Comparison of ENCODE assay signal across 26 cellular contexts in genomic region chrX:1511829-1512228, GRCh38. TPM values are rescaled to one million over a fixed set of nuclear protein-coding genes. Genes with fewer than 3 reads are reported as not detected.
DNase-seq lines count a peak whose midpoint lies in the region; ATAC-seq and TF ChIP-seq lines count a peak whose summit lies in the region.
"Had no signal": no experiment of that assay in that cellular context is flagged by ENCODE, and none has a peak within 500 bp of the region (broad histone marks: within the 10 kb centered on the region; RNA-seq: fewer than 3 reads in every experiment).

No MANE protein-coding gene starts in this region.

- WGBS in esophagus squamous epithelium, 2 donors = 76 to 82% methylated on average over 4 of the region's 5 CpGs

- H3K27me3 ChIP-seq in CD4-positive, alpha-beta T cell (ENCODE audit: control insufficient read depth, insufficient read depth, low read length) = no peaks in the 10 kb centered on the region
- no peaks in the 10 kb centered on the region for H3K27me3 ChIP-seq in esophagus squamous epithelium
- H3K27me3 ChIP-seq: right lobe of liver, thyroid gland had no signal

- DNase-seq in activated CD4-positive, CD25-positive, alpha-beta regulatory T cell treated with anti-CD3 and anti-CD28 coated beads, Interleukin-2, amount 50 U/mL, for 72 hours = peak; percentile 18
- DNase-seq in activated CD4-positive, CD25-positive, alpha-beta regulatory T cell (lab: John Stamatoyannopoulos, UW) = no peak
- DNase-seq in CD4-positive, alpha-beta T cell = no peak
- DNase-seq in activated T-helper 1 cell treated with anti-CD3 and anti-CD28 coated beads, Interleukin-12 subunit alpha, Interleukin-12 subunit beta, Interleukin-2, Interleukin-4 antibody, amounts not matched to agents 30 ng/mL and 10 ng/mL and 1 ng/mL, durations not matched to agents 14 hours and 24 hours and 36 hours (ENCODE audit: low spot score) = no peak
- peak in 1 of 10 donors; percentile 16 for DNase-seq in naive thymus-derived CD8-positive, alpha-beta T cell
- DNase-seq in activated gamma-delta T cell treated with Interleukin-2 at 50 U/mL for 16 hours (no peak), HT-29 (ENCODE audit: low spot score) (no peak), esophagus squamous epithelium (lab: John Stamatoyannopoulos, UW) (no peak)
- DNase-seq: 8988T; activated CD8-positive, alpha-beta memory T cell treated with anti-CD3 and anti-CD28 coated beads, Interleukin-2, amount 50 U/mL, for 4 hours; activated gamma-delta T cell; left ventricle myocardium inferior; MM.1S; NCI-H1417 treated with DMSO at 0.1 percent for 48 hours; NCI-H2107; NCI-H446 treated with DMSO at 0.1 percent for 48 hours; posterior cingulate gyrus; Right ventricle myocardium superior; stimulated activated CD4-positive, alpha-beta T cell treated with anti-CD3 and anti-CD28 coated beads, Interleukin-4, amount 100 ng/mL, for 4 hours; thyroid gland had no signal

- H3K27ac ChIP-seq in CD4-positive, alpha-beta T cell (ENCODE audit: low read depth, low read length) = no peak overlapping the region
- no peak overlapping the region for H3K27ac ChIP-seq in esophagus squamous epithelium
- H3K27ac ChIP-seq: left ventricle myocardium inferior, right lobe of liver, thyroid gland had no signal

- H3K9me3 ChIP-seq in CD4-positive, alpha-beta T cell (ENCODE audit: control insufficient read depth, low read length) = peaks cover 7% of the 10 kb centered on the region
- no peaks in the 10 kb centered on the region for H3K9me3 ChIP-seq in esophagus squamous epithelium
- H3K9me3 ChIP-seq: right lobe of liver, thyroid gland had no signal

- no peak for TF ChIP-seq POLR2A in esophagus squamous epithelium (IDR thresholded peaks at IDR 0.05)

- no peaks in the 10 kb centered on the region for H3K36me3 ChIP-seq in esophagus squamous epithelium
- H3K36me3 ChIP-seq: left ventricle myocardium inferior, right lobe of liver, thyroid gland had no signal

- no peak for TF ChIP-seq CTCF in CD4-positive, alpha-beta T cell (IDR thresholded peaks at IDR 0.05)
- TF ChIP-seq CTCF in esophagus squamous epithelium (IDR thresholded peaks at IDR 0.05) = no peak

- no peak overlapping the region for H3K4me3 Mint-ChIP-seq in CD4-positive, alpha-beta T cell
- H3K4me3 Mint-ChIP-seq in activated T-helper 1 cell treated with anti-CD3 and anti-CD28 coated beads, Interleukin-12 subunit alpha, Interleukin-12 subunit beta, Interleukin-2, Interleukin-4 antibody, amounts not matched to agents 30 ng/mL and 10 ng/mL and 1 ng/mL, durations not matched to agents 14 hours and 24 hours and 36 hours = no peak overlapping the region
- no peak overlapping the region for H3K4me3 Mint-ChIP-seq in naive thymus-derived CD8-positive, alpha-beta T cell
- H3K4me3 Mint-ChIP-seq: nephron; stimulated activated naive CD8-positive, alpha-beta T cell treated with anti-CD3 and anti-CD28 coated beads, Interleukin-15, Interleukin-2, amounts not matched to agents 100 ng/mL and 50 ng/mL, for 24 hours had no signal

- no peak overlapping the region for H3K4me3 ChIP-seq in esophagus squamous epithelium
- H3K4me3 ChIP-seq: K562, left ventricle myocardium inferior, right lobe of liver, thyroid gland had no signal

- H3K4me1 ChIP-seq in esophagus squamous epithelium = no peaks in the 10 kb centered on the region
- H3K4me1 ChIP-seq: left ventricle myocardium inferior, right lobe of liver, thyroid gland had no signal

- intact Hi-C loops in CD4-positive, alpha-beta T cell (cut with DNase I, micrococcal nuclease) = no loop called here
- intact Hi-C loops in activated T-helper 1 cell treated with anti-CD3 and anti-CD28 coated beads, Interleukin-12 subunit alpha, Interleukin-12 subunit beta, Interleukin-2, Interleukin-4 antibody, amounts not matched to agents 30 ng/mL and 10 ng/mL and 1 ng/mL, durations not matched to agents 14 hours and 24 hours and 36 hours (cut with micrococcal nuclease) = no loop called here
- intact Hi-C loops in esophagus squamous epithelium (cut with DNase I) = no loop called here

- H3K27ac Mint-ChIP-seq in CD4-positive, alpha-beta T cell = peak overlapping the region; percentile 70
- H3K27ac Mint-ChIP-seq in activated T-helper 1 cell treated with anti-CD3 and anti-CD28 coated beads, Interleukin-12 subunit alpha, Interleukin-12 subunit beta, Interleukin-2, Interleukin-4 antibody, amounts not matched to agents 30 ng/mL and 10 ng/mL and 1 ng/mL, durations not matched to agents 14 hours and 24 hours and 36 hours = peak overlapping the region; percentile 28
- peak overlapping the region in 7 of 10 donors; percentile 47 to 92 (median 78) for H3K27ac Mint-ChIP-seq in naive thymus-derived CD8-positive, alpha-beta T cell
- H3K27ac Mint-ChIP-seq: nephron had no signal

- ATAC-seq in CD4-positive, alpha-beta T cell (ENCODE audit: poor library complexity) = no peak
- no peak for ATAC-seq in naive thymus-derived CD8-positive, alpha-beta T cell
- ATAC-seq: K562, right lobe of liver had no signal

- peaks cover 53% of the 10 kb centered on the region for H3K36me3 Mint-ChIP-seq in CD4-positive, alpha-beta T cell (ENCODE audit: low read depth)
- peaks cover 37% of the 10 kb centered on the region for H3K36me3 Mint-ChIP-seq in activated T-helper 1 cell treated with anti-CD3 and anti-CD28 coated beads, Interleukin-12 subunit alpha, Interleukin-12 subunit beta, Interleukin-2, Interleukin-4 antibody, amounts not matched to agents 30 ng/mL and 10 ng/mL and 1 ng/mL, durations not matched to agents 14 hours and 24 hours and 36 hours (ENCODE audit: low read depth)
- H3K36me3 Mint-ChIP-seq in naive thymus-derived CD8-positive, alpha-beta T cell = peaks cover 18 to 50% (median 30%) of the 10 kb centered on the region in 3 donors

- CTCF ChIA-PET in CD4-positive, alpha-beta T cell (lab: Charles Lee) = no interaction called here

- H3K27me3 Mint-ChIP-seq in CD4-positive, alpha-beta T cell = no peaks in the 10 kb centered on the region
- H3K27me3 Mint-ChIP-seq in activated T-helper 1 cell treated with anti-CD3 and anti-CD28 coated beads, Interleukin-12 subunit alpha, Interleukin-12 subunit beta, Interleukin-2, Interleukin-4 antibody, amounts not matched to agents 30 ng/mL and 10 ng/mL and 1 ng/mL, durations not matched to agents 14 hours and 24 hours and 36 hours (ENCODE audit: insufficient read depth) = no peaks in the 10 kb centered on the region
- no peaks in the 10 kb centered on the region for H3K27me3 Mint-ChIP-seq in naive thymus-derived CD8-positive, alpha-beta T cell
- H3K27me3 Mint-ChIP-seq: stimulated activated naive CD8-positive, alpha-beta T cell treated with anti-CD3 and anti-CD28 coated beads, Interleukin-15, Interleukin-2, amounts not matched to agents 100 ng/mL and 50 ng/mL, for 24 hours had no signal

- H3K4me1 Mint-ChIP-seq in CD4-positive, alpha-beta T cell (ENCODE audit: low read depth) = peaks cover 16% of the 10 kb centered on the region
- peaks cover 5% of the 10 kb centered on the region for H3K4me1 Mint-ChIP-seq in activated T-helper 1 cell treated with anti-CD3 and anti-CD28 coated beads, Interleukin-12 subunit alpha, Interleukin-12 subunit beta, Interleukin-2, Interleukin-4 antibody, amounts not matched to agents 30 ng/mL and 10 ng/mL and 1 ng/mL, durations not matched to agents 14 hours and 24 hours and 36 hours (ENCODE audit: low read depth)
- H3K4me1 Mint-ChIP-seq in naive thymus-derived CD8-positive, alpha-beta T cell = peaks cover 16 to 31% (median 19%) of the 10 kb centered on the region in 4 donors
- H3K4me1 Mint-ChIP-seq: nephron had no signal

- peaks cover 4% of the 10 kb centered on the region for H3K9me3 Mint-ChIP-seq in CD4-positive, alpha-beta T cell
- H3K9me3 Mint-ChIP-seq in activated T-helper 1 cell treated with anti-CD3 and anti-CD28 coated beads, Interleukin-12 subunit alpha, Interleukin-12 subunit beta, Interleukin-2, Interleukin-4 antibody, amounts not matched to agents 30 ng/mL and 10 ng/mL and 1 ng/mL, durations not matched to agents 14 hours and 24 hours and 36 hours = peaks cover 10% of the 10 kb centered on the region
- peaks cover 0 to 13% (median 4%) of the 10 kb centered on the region in 9 donors for H3K9me3 Mint-ChIP-seq in naive thymus-derived CD8-positive, alpha-beta T cell

- POLR2A ChIA-PET in CD4-positive, alpha-beta T cell (lab: Charles Lee) = no interaction called here
- POLR2A ChIA-PET in naive thymus-derived CD8-positive, alpha-beta T cell (lab: Charles Lee) = no interaction called here

RNA-seq across cellular contexts. Expression of gene P2RY8, which starts 25.2 kb away (rescaled TPM):
- 100 to 1,000 TPM; 139 TPM for total RNA-seq in CD4-positive, alpha-beta T cell
- total RNA-seq in activated T-helper 1 cell treated with anti-CD3 and anti-CD28 coated beads, Interleukin-12 subunit alpha, Interleukin-12 subunit beta, Interleukin-2, Interleukin-4 antibody, amounts not matched to agents 30 ng/mL and 10 ng/mL and 1 ng/mL, durations not matched to agents 14 hours and 24 hours and 36 hours = 20.4 and 21.8 TPM in 2 replicates
- total RNA-seq in naive thymus-derived CD8-positive, alpha-beta T cell = 100 to 1,000 TPM; 131 to 132 TPM
- 100 to 1,000 TPM; 163 to 190 (median 169) TPM for polyA plus RNA-seq in naive thymus-derived CD8-positive, alpha-beta T cell
- not detected in 2 replicates for total RNA-seq in HT-29 (2014; rRNA removed; shearing (Covaris generic))
- 1 to 10 TPM in 1 of 4 donors, under 1 TPM in 3; 0.34 to 1.3 (median 0.64) TPM for total RNA-seq in esophagus squamous epithelium
- total RNA-seq: bronchial epithelial cell, fibroblast of lung had no signal
- polyA plus RNA-seq: fibroblast of lung had no signal

RNA-seq across cellular contexts. Expression of gene ASMTL, which starts 59.1 kb away (rescaled TPM):
- 10 to 100 TPM; 34.6 to 39.3 TPM for total RNA-seq in CD4-positive, alpha-beta T cell
- total RNA-seq in activated T-helper 1 cell treated with anti-CD3 and anti-CD28 coated beads, Interleukin-12 subunit alpha, Interleukin-12 subunit beta, Interleukin-2, Interleukin-4 antibody, amounts not matched to agents 30 ng/mL and 10 ng/mL and 1 ng/mL, durations not matched to agents 14 hours and 24 hours and 36 hours = 45.4 and 48.0 TPM in 2 replicates
- total RNA-seq in naive thymus-derived CD8-positive, alpha-beta T cell = 10 to 100 TPM; 24.9 to 27.2 TPM
- polyA plus RNA-seq in naive thymus-derived CD8-positive, alpha-beta T cell = 10 to 100 TPM; 37.8 to 43.6 (median 42.3) TPM
- 11.6 and 15.2 TPM in 2 replicates for total RNA-seq in HT-29 (2014; rRNA removed; shearing (Covaris generic))
- total RNA-seq in esophagus squamous epithelium = 10 to 100 TPM in 2 of 4 donors, 1 to 10 TPM in 2; 4.4 to 21.4 (median 11.1) TPM

Comparison
In these comparisons a context has a peak if more than half of its experiments do, and no peak if none do; other contexts are left out.
1. H3K27ac Mint-ChIP-seq: peak in every context shown above with its lines; median percentile 78 in naive thymus-derived CD8-positive, alpha-beta T cell; 70 in CD4-positive, alpha-beta T cell; 28 in activated T-helper 1 cell treated with anti-CD3 and anti-CD28 coated beads, Interleukin-12 subunit alpha, Interleukin-12 subunit beta, Interleukin-2, Interleukin-4 antibody, amounts not matched to agents 30 ng/mL and 10 ng/mL and 1 ng/mL, durations not matched to agents 14 hours and 24 hours and 36 hours.